14 cellular contexts compared by ENCODE assay signal in genomic region chr2:197909377-197909776, GRCh38.
DNase-seq lines count a peak whose midpoint lies in the region; ATAC-seq, FAIRE-seq and TF ChIP-seq lines count a peak whose summit lies in the region.
"Had no signal": no experiment of that assay in that cellular context is flagged by ENCODE, and none has a peak within 500 bp of the region (broad histone marks: within the 10 kb centered on the region; RNA-seq: fewer than 3 reads in every experiment).

No MANE protein-coding gene starts in this region.

- H3K9ac ChIP-seq in HCT116 (ENCODE audit: low read length) (no peak overlapping the region), astrocyte (ENCODE audit: low read length) (peak overlapping the region; percentile 31), neural progenitor cell (no peak overlapping the region)

- H3K9me3 Mint-ChIP-seq in astrocyte (ENCODE audit: unreplicated experiment) (peaks cover 5% of the 10 kb centered on the region), type B pancreatic cell (no peaks in the 10 kb centered on the region), endothelial cell (ENCODE audit: unreplicated experiment) (no peaks in the 10 kb centered on the region), neural progenitor cell (peaks cover 4% of the 10 kb centered on the region)
- H3K9me3 Mint-ChIP-seq: T-cell had no signal

- H3K79me2 ChIP-seq in HCT116 (ENCODE audit: insufficient read depth, low read length) (no peaks in the 10 kb centered on the region), astrocyte (ENCODE audit: insufficient read depth, low read length) (no peaks in the 10 kb centered on the region), neural progenitor cell (ENCODE audit: low read depth) (no peaks in the 10 kb centered on the region)

- intact Hi-C loops in HCT116 (cut with micrococcal nuclease): no loop called here

- H3K36me3 ChIP-seq in HCT116 (ENCODE audit: control insufficient read depth in 1 of 2, insufficient read depth in 2 of 2, low read length in 2 of 2): no peaks in the 10 kb centered on the region
- no peaks in the 10 kb centered on the region for H3K36me3 ChIP-seq in astrocyte (ENCODE audit: insufficient read depth, low read length)
- no peaks in the 10 kb centered on the region for H3K36me3 ChIP-seq in neural progenitor cell

- H3K9me3 ChIP-seq in AG04450 (ENCODE audit: control insufficient read depth, insufficient read depth, low read length): no peaks in the 10 kb centered on the region
- H3K9me3 ChIP-seq in HCT116 (ENCODE audit: control insufficient read depth in 1 of 2, insufficient read depth in 1 of 2, low read depth in 1 of 2, low read length in 2 of 2): no peaks in the 10 kb centered on the region
- no peaks in the 10 kb centered on the region for H3K9me3 ChIP-seq in astrocyte (ENCODE audit: insufficient read depth, low read depth, low read length)
- no peaks in the 10 kb centered on the region for H3K9me3 ChIP-seq in neural progenitor cell (ENCODE audit: low read depth)

- no peaks in the 10 kb centered on the region for H3F3A ChIP-seq in neural progenitor cell (ENCODE audit: low read depth)

- no peaks in the 10 kb centered on the region for H3K9me2 ChIP-seq in HCT116 (ENCODE audit: insufficient read depth)

- TF ChIP-seq CTCF in AG04450 (IDR thresholded peaks at IDR 0.05; ENCODE audit: low read depth, low read length): no peak
- TF ChIP-seq CTCF in HCT116 (IDR thresholded peaks at IDR 0.05 in 2 of 3, conservative IDR thresholded peaks at IDR 0.05 in 1 of 3; ENCODE audit: borderline replicate concordance in 1 of 3, insufficient read depth in 1 of 3, low read depth in 2 of 3, low read length in 2 of 3): no peak
- TF ChIP-seq CTCF in astrocyte (IDR thresholded peaks at IDR 0.05; ENCODE audit: insufficient read depth, low read depth, low read length): no peak
- TF ChIP-seq CTCF in type B pancreatic cell (conservative IDR thresholded peaks at IDR 0.05): no peak
- no peak for TF ChIP-seq CTCF in endothelial cell (IDR thresholded peaks at IDR 0.05; ENCODE audit: unreplicated experiment)
- no peak for TF ChIP-seq CTCF in neural progenitor cell (IDR thresholded peaks at IDR 0.05)

- POLR2A ChIA-PET in AG04450 (lab: Yijun Ruan, JAX): interaction anchor here (0.7 kb wide), 2 partner anchors 90 to 104 kb away, joined by 3 read pairs; no protein-coding TSS in a partner anchor
- POLR2A ChIA-PET in HCT116 (lab: Charles Lee): no interaction called here

- H3K27me3 ChIP-seq in AG04450 (ENCODE audit: control insufficient read depth, insufficient read depth, low read length): no peaks in the 10 kb centered on the region
- H3K27me3 ChIP-seq in HCT116 (ENCODE audit: insufficient read depth, low read length): peaks cover 35% of the 10 kb centered on the region
- H3K27me3 ChIP-seq in astrocyte (ENCODE audit: insufficient read depth, low read length): no peaks in the 10 kb centered on the region
- no peaks in the 10 kb centered on the region for H3K27me3 ChIP-seq in neural progenitor cell

- ATAC-seq in HCT116 (peak; percentile 49), GM18498 (IDR thresholded peaks at IDR 0.05; ENCODE audit: unreplicated experiment) (no peak)
- ATAC-seq: T-cell had no signal

- CTCF ChIA-PET in AG04450 (lab: Charles Lee) (interaction anchor here (0.7 kb wide), 1 partner anchor 20 kb away, joined by 3 read pairs; no protein-coding TSS in a partner anchor), HCT116 (lab: Charles Lee) (no interaction called here)

- FAIRE-seq in astrocyte (lab: Jason Lieb, UNC): no peak

- peak overlapping the region; percentile 27 for H3K27ac Mint-ChIP-seq in astrocyte (ENCODE audit: unreplicated experiment)
- no peak overlapping the region for H3K27ac Mint-ChIP-seq in type B pancreatic cell
- H3K27ac Mint-ChIP-seq in endothelial cell (ENCODE audit: unreplicated experiment): no peak overlapping the region
- H3K27ac Mint-ChIP-seq in neural progenitor cell: no peak overlapping the region
- H3K27ac Mint-ChIP-seq: activated T-cell treated with anti-CD3 and anti-CD28 coated beads, Interleukin-2, amount 50 U/mL, for 24 hours; T-cell had no signal

- TF ChIP-seq RAD21 in HCT116 (IDR thresholded peaks at IDR 0.05; ENCODE audit: low read depth): no peak

- H3K4me2 ChIP-seq in HCT116 (ENCODE audit: low read length): no peak overlapping the region
- H3K4me2 ChIP-seq in astrocyte (ENCODE audit: low read length): peak overlapping the region; percentile 47
- H3K4me2 ChIP-seq in neural progenitor cell: no peak overlapping the region

- H3K4me3 ChIP-seq in AG04450 (ENCODE audit: low read depth, low read length) (no peak overlapping the region), HCT116 (replicated peaks in 1 of 2; ENCODE audit: low read depth in 1 of 2, low read length in 2 of 2) (no peak overlapping the region), astrocyte (ENCODE audit: insufficient read depth, low read depth, low read length) (no peak overlapping the region), neural progenitor cell (no peak overlapping the region)
- H3K4me3 ChIP-seq: skin epidermis had no signal

- no peak for TF ChIP-seq POLR2A in HCT116 (IDR thresholded peaks at IDR 0.05; ENCODE audit: borderline replicate concordance, extremely low read depth, insufficient read depth, insufficient read length)

- H3K4me3 Mint-ChIP-seq in astrocyte (ENCODE audit: unreplicated experiment): peak overlapping the region; percentile 35
- no peak overlapping the region for H3K4me3 Mint-ChIP-seq in type B pancreatic cell
- no peak overlapping the region for H3K4me3 Mint-ChIP-seq in endothelial cell (ENCODE audit: unreplicated experiment)
- H3K4me3 Mint-ChIP-seq in neural progenitor cell: no peak overlapping the region
- H3K4me3 Mint-ChIP-seq: activated T-cell treated with anti-CD3 and anti-CD28 coated beads, Interleukin-2, amount 50 U/mL, for 24 hours; CD4-positive, alpha-beta memory T cell; T-cell had no signal

- DNase-seq in AG04450 (ENCODE audit: low read depth, low spot score) (peak; percentile 89), HCT116 (ENCODE audit: low read depth, low spot score) (peak; percentile 6), astrocyte (ENCODE audit: low read depth) (peak; percentile 91), iris pigment epithelial cell (ENCODE audit: low read depth) (peak; percentile 38), type B pancreatic cell (ENCODE audit: extremely low spot score, unreplicated experiment) (no peak), endothelial cell (ENCODE audit: low spot score) (no peak), neural progenitor cell (ENCODE audit: low spot score) (no peak)
- DNase-seq: activated T-cell treated with anti-CD3 and anti-CD28 coated beads, Interleukin-2, amount 50 U/mL, for 24 hours; CD4-positive, alpha-beta memory T cell; effector CD4-positive, alpha-beta T cell; NCI-H526; T-cell had no signal

- RAD21 ChIA-PET in HCT116 (lab: Charles Lee; ENCODE audit: low non-redundant PET in 1 of 2, low total read pairs in 2 of 2, uncharacterized antibody in 2 of 2, unreplicated experiment in 2 of 2): no interaction called here

- BruUV-seq in HCT116 (replicated peaks; lab: Mats Ljungman, UMichigan): no TSS peak

- H3K4me1 Mint-ChIP-seq in astrocyte (ENCODE audit: low read depth, unreplicated experiment): peaks cover 26% of the 10 kb centered on the region
- peaks cover 4% of the 10 kb centered on the region for H3K4me1 Mint-ChIP-seq in type B pancreatic cell (ENCODE audit: unreplicated experiment)
- H3K4me1 Mint-ChIP-seq in endothelial cell (ENCODE audit: unreplicated experiment): peaks cover 24% of the 10 kb centered on the region
- H3K4me1 Mint-ChIP-seq in neural progenitor cell: peaks cover 6% of the 10 kb centered on the region

- peak overlapping the region; percentile 96 for H3K27ac ChIP-seq in AG04450 (ENCODE audit: low read depth, low read length)
- no peak overlapping the region for H3K27ac ChIP-seq in HCT116 (ENCODE audit: low read depth, low read length)
- peak overlapping the region; percentile 52 for H3K27ac ChIP-seq in astrocyte (ENCODE audit: low read depth, low read length)
- no peak overlapping the region for H3K27ac ChIP-seq in neural progenitor cell
- H3K27ac ChIP-seq: skin epidermis had no signal

- H2AFZ ChIP-seq in HCT116 (ENCODE audit: low read depth, low read length, poor library complexity, severe bottlenecking) (no peak overlapping the region), astrocyte (ENCODE audit: low read depth, low read length) (no peak overlapping the region), neural progenitor cell (replicated peaks) (no peak overlapping the region)

- H4K20me1 ChIP-seq in HCT116 (ENCODE audit: insufficient read depth) (no peaks in the 10 kb centered on the region), astrocyte (ENCODE audit: insufficient read depth, low read length) (no peaks in the 10 kb centered on the region), neural progenitor cell (ENCODE audit: low read depth) (no peaks in the 10 kb centered on the region)

- H3K36me3 Mint-ChIP-seq in astrocyte (ENCODE audit: low read depth, unreplicated experiment): no peaks in the 10 kb centered on the region
- H3K36me3 Mint-ChIP-seq in type B pancreatic cell: no peaks in the 10 kb centered on the region
- H3K36me3 Mint-ChIP-seq in endothelial cell (ENCODE audit: low read depth, unreplicated experiment): no peaks in the 10 kb centered on the region
- no peaks in the 10 kb centered on the region for H3K36me3 Mint-ChIP-seq in neural progenitor cell

- no peaks in the 10 kb centered on the region for H3K27me3 Mint-ChIP-seq in astrocyte (ENCODE audit: low read depth, unreplicated experiment)
- H3K27me3 Mint-ChIP-seq in type B pancreatic cell: no peaks in the 10 kb centered on the region
- no peaks in the 10 kb centered on the region for H3K27me3 Mint-ChIP-seq in endothelial cell (ENCODE audit: unreplicated experiment)
- peaks cover 3% of the 10 kb centered on the region for H3K27me3 Mint-ChIP-seq in neural progenitor cell (ENCODE audit: insufficient read depth, low read depth)
- H3K27me3 Mint-ChIP-seq: CD4-positive, alpha-beta memory T cell; T-cell had no signal

- peaks cover 0 to 2% of the 10 kb centered on the region in 2 experiments; a peak in 2 of 4 replicates for H3K4me1 ChIP-seq in HCT116 (ENCODE audit: control insufficient read depth in 1 of 2, insufficient read depth in 2 of 2, low read length in 2 of 2)
- H3K4me1 ChIP-seq in astrocyte (ENCODE audit: insufficient read depth, low read length): peaks cover 9% of the 10 kb centered on the region
- no peaks in the 10 kb centered on the region for H3K4me1 ChIP-seq in neural progenitor cell

TF ChIP-seq in HCT116, 20 proteins besides CTCF, POLR2A, EP300 and RAD21:
- TF ChIP-seq FOSL1 (IDR thresholded peaks at IDR 0.05; ENCODE audit: low read depth) (0 out of 2 replicates have a peak, but pooled peaks have one; percentile 7), JUND (IDR thresholded peaks at IDR 0.05) (0 out of 2 replicates have a peak, but pooled peaks have one; percentile 7), TCF7L2 (IDR thresholded peaks at IDR 0.05; ENCODE audit: borderline replicate concordance, extremely low read depth, insufficient read depth, insufficient read length) (no peak)

Comparison
In these comparisons a context has a peak if more than half of its experiments do, and no peak if none do; other contexts are left out.
1. DNase-seq: peak in AG04450 (single experiment), HCT116 (single experiment), astrocyte (single experiment) and iris pigment epithelial cell (single experiment); none in type B pancreatic cell (single experiment), endothelial cell (single experiment) and neural progenitor cell (single experiment).
2. H3K27ac ChIP-seq: peak in AG04450 (single experiment) and astrocyte (single experiment); none in HCT116 (single experiment) and neural progenitor cell (single experiment).